1 cellular context compared by ENCODE assay signal in the genomic region with DNA sequence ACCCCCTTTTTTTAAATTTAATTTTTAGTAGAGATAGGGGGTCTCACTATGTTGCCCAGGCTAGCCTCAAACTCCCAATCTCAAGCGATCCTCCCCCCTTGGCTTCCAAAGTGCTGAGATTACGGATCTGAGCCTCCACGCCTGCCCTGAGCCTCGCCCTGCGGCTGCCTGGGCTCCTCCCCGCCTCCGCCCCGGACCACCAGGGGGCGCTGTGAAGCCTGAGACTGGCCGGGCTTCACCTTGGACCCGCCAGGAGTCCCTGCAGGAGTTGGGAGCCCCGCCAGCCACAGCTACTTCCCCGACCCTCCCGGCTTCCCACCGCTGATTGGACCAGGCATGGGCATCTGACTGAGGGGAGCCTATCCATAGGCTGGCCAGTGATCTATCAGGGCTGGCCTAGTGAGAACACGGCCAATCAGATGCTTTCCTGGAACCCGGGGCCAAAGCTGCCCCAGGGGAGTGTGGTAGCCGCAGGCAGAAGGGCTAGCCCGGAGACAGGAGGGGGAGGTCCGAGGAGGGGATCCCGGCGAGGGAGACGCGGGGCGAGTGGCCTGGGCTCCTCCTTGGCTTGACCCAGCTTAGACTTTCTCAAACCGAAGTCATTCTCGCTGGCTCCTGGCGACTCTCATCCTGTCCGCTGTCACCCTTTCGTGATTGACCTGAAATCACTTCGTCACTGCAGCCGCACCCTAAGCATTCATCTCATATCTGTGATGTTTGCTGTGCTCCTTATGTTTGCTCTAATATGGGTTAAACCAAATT.
A peak's percentile ranks its signal among the peaks of the same experiment; 100 is the strongest.
TF ChIP-seq lines count a peak whose summit lies in the region.

No MANE protein-coding gene starts in this region.

TF ChIP-seq in HepG2, 621 proteins besides CTCF, POLR2A, EP300 and RAD21 (continued from another document and continues in another):
- no peak for TF ChIP-seq DR1 (CRISPR knock-in tag; IDR thresholded peaks at IDR 0.05)
- TF ChIP-seq, protein P1, sequence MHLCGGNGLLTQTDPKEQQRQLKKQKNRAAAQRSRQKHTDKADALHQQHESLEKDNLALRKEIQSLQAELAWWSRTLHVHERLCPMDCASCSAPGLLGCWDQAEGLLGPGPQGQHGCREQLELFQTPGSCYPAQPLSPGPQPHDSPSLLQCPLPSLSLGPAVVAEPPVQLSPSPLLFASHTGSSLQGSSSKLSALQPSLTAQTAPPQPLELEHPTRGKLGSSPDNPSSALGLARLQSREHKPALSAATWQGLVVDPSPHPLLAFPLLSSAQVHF (CRISPR knock-in tag; IDR thresholded peaks at IDR 0.05), result no peak
- TF ChIP-seq, protein P2, sequence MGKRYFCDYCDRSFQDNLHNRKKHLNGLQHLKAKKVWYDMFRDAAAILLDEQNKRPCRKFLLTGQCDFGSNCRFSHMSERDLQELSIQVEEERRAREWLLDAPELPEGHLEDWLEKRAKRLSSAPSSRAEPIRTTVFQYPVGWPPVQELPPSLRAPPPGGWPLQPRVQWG (CRISPR knock-in tag; IDR thresholded peaks at IDR 0.05; ENCODE audit: borderline replicate concordance, low read depth), result no peak
- TF ChIP-seq ZFAT (CRISPR knock-in tag; conservative IDR thresholded peaks at IDR 0.05), result no peak
- no peak for TF ChIP-seq MAF1 (CRISPR knock-in tag; IDR thresholded peaks at IDR 0.05; ENCODE audit: borderline replicate concordance)
- TF ChIP-seq RARG (CRISPR knock-in tag; IDR thresholded peaks at IDR 0.05; ENCODE audit: low read depth), result no peak
- TF ChIP-seq SRY (CRISPR knock-in tag; IDR thresholded peaks at IDR 0.05), result no peak
- TF ChIP-seq, protein P3, sequence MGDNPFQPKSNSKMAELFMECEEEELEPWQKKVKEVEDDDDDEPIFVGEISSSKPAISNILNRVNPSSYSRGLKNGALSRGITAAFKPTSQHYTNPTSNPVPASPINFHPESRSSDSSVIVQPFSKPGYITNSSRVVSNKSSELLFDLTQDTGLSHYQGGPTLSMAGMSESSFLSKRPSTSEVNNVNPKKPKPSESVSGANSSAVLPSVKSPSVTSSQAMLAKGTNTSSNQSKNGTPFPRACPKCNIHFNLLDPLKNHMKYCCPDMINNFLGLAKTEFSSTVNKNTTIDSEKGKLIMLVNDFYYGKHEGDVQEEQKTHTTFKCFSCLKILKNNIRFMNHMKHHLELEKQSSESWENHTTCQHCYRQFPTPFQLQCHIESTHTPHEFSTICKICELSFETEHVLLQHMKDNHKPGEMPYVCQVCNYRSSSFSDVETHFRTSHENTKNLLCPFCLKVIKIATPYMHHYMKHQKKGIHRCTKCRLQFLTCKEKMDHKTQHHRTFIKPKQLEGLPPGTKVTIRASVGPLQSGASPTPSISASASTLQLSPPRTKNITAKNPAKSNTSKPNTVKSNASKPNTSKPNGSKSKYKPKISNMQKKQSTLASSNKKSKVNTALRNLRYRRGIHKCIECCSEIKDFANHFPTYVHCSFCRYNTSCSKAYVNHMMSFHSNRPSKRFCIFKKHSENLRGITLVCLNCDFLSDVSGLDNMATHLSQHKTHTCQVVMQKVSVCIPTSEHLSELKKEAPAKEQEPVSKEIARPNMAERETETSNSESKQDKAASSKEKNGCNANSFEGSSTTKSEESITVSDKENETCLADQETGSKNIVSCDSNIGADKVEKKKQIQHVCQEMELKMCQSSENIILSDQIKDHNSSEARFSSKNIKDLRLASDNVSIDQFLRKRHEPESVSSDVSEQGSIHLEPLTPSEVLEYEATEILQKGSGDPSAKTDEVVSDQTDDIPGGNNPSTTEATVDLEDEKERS (CRISPR knock-in tag; IDR thresholded peaks at IDR 0.05), result no peak
- TF ChIP-seq, protein P4, sequence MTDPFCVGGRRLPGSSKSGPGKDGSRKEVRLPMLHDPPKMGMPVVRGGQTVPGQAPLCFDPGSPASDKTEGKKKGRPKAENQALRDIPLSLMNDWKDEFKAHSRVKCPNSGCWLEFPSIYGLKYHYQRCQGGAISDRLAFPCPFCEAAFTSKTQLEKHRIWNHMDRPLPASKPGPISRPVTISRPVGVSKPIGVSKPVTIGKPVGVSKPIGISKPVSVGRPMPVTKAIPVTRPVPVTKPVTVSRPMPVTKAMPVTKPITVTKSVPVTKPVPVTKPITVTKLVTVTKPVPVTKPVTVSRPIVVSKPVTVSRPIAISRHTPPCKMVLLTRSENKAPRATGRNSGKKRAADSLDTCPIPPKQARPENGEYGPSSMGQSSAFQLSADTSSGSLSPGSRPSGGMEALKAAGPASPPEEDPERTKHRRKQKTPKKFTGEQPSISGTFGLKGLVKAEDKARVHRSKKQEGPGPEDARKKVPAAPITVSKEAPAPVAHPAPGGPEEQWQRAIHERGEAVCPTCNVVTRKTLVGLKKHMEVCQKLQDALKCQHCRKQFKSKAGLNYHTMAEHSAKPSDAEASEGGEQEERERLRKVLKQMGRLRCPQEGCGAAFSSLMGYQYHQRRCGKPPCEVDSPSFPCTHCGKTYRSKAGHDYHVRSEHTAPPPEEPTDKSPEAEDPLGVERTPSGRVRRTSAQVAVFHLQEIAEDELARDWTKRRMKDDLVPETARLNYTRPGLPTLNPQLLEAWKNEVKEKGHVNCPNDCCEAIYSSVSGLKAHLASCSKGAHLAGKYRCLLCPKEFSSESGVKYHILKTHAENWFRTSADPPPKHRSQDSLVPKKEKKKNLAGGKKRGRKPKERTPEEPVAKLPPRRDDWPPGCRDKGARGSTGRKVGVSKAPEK (CRISPR knock-in tag; IDR thresholded peaks at IDR 0.05; ENCODE audit: borderline replicate concordance), result no peak
- TF ChIP-seq, protein P5, sequence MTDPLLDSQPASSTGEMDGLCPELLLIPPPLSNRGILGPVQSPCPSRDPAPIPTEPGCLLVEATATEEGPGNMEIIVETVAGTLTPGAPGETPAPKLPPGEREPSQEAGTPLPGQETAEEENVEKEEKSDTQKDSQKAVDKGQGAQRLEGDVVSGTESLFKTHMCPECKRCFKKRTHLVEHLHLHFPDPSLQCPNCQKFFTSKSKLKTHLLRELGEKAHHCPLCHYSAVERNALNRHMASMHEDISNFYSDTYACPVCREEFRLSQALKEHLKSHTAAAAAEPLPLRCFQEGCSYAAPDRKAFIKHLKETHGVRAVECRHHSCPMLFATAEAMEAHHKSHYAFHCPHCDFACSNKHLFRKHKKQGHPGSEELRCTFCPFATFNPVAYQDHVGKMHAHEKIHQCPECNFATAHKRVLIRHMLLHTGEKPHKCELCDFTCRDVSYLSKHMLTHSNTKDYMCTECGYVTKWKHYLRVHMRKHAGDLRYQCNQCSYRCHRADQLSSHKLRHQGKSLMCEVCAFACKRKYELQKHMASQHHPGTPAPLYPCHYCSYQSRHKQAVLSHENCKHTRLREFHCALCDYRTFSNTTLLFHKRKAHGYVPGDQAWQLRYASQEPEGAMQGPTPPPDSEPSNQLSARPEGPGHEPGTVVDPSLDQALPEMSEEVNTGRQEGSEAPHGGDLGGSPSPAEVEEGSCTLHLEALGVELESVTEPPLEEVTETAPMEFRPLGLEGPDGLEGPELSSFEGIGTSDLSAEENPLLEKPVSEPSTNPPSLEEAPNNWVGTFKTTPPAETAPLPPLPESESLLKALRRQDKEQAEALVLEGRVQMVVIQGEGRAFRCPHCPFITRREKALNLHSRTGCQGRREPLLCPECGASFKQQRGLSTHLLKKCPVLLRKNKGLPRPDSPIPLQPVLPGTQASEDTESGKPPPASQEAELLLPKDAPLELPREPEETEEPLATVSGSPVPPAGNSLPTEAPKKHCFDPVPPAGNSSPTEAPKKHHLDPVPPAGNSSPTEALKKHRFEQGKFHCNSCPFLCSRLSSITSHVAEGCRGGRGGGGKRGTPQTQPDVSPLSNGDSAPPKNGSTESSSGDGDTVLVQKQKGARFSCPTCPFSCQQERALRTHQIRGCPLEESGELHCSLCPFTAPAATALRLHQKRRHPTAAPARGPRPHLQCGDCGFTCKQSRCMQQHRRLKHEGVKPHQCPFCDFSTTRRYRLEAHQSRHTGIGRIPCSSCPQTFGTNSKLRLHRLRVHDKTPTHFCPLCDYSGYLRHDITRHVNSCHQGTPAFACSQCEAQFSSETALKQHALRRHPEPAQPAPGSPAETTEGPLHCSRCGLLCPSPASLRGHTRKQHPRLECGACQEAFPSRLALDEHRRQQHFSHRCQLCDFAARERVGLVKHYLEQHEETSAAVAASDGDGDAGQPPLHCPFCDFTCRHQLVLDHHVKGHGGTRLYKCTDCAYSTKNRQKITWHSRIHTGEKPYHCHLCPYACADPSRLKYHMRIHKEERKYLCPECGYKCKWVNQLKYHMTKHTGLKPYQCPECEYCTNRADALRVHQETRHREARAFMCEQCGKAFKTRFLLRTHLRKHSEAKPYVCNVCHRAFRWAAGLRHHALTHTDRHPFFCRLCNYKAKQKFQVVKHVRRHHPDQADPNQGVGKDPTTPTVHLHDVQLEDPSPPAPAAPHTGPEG (CRISPR knock-in tag; IDR thresholded peaks at IDR 0.05), result no peak
- TF ChIP-seq ZNF749 (CRISPR knock-in tag; IDR thresholded peaks at IDR 0.05; ENCODE audit: borderline replicate concordance), result no peak
- TF ChIP-seq NFKBIZ (CRISPR knock-in tag; IDR thresholded peaks at IDR 0.05), result peak; percentile 23; the same call in 1 of the 2 replicates
- peak; percentile 73 for TF ChIP-seq XRCC5 (optimal IDR thresholded peaks at IDR 0.05; ENCODE audit: low read length)
- peak; percentile 85 for TF ChIP-seq KDM3A (CRISPR knock-in tag; IDR thresholded peaks at IDR 0.05; ENCODE audit: low read depth)
- no peak for TF ChIP-seq ZNF446 (CRISPR knock-in tag; IDR thresholded peaks at IDR 0.05)
- TF ChIP-seq, protein P6, sequence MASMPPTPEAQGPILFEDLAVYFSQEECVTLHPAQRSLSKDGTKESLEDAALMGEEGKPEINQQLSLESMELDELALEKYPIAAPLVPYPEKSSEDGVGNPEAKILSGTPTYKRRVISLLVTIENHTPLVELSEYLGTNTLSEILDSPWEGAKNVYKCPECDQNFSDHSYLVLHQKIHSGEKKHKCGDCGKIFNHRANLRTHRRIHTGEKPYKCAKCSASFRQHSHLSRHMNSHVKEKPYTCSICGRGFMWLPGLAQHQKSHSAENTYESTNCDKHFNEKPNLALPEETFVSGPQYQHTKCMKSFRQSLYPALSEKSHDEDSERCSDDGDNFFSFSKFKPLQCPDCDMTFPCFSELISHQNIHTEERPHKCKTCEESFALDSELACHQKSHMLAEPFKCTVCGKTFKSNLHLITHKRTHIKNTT (CRISPR knock-in tag; IDR thresholded peaks at IDR 0.05), result no peak
- peak; percentile 66; the same call in 1 of the 2 replicates for TF ChIP-seq SMC3 (IDR thresholded peaks at IDR 0.05; ENCODE audit: low read length)
- TF ChIP-seq ZNF713 (CRISPR knock-in tag; IDR thresholded peaks at IDR 0.05), result no peak
- TF ChIP-seq NR2F2 (IDR thresholded peaks at IDR 0.05; ENCODE audit: borderline replicate concordance, low read depth), result no peak
- TF ChIP-seq, protein P7, sequence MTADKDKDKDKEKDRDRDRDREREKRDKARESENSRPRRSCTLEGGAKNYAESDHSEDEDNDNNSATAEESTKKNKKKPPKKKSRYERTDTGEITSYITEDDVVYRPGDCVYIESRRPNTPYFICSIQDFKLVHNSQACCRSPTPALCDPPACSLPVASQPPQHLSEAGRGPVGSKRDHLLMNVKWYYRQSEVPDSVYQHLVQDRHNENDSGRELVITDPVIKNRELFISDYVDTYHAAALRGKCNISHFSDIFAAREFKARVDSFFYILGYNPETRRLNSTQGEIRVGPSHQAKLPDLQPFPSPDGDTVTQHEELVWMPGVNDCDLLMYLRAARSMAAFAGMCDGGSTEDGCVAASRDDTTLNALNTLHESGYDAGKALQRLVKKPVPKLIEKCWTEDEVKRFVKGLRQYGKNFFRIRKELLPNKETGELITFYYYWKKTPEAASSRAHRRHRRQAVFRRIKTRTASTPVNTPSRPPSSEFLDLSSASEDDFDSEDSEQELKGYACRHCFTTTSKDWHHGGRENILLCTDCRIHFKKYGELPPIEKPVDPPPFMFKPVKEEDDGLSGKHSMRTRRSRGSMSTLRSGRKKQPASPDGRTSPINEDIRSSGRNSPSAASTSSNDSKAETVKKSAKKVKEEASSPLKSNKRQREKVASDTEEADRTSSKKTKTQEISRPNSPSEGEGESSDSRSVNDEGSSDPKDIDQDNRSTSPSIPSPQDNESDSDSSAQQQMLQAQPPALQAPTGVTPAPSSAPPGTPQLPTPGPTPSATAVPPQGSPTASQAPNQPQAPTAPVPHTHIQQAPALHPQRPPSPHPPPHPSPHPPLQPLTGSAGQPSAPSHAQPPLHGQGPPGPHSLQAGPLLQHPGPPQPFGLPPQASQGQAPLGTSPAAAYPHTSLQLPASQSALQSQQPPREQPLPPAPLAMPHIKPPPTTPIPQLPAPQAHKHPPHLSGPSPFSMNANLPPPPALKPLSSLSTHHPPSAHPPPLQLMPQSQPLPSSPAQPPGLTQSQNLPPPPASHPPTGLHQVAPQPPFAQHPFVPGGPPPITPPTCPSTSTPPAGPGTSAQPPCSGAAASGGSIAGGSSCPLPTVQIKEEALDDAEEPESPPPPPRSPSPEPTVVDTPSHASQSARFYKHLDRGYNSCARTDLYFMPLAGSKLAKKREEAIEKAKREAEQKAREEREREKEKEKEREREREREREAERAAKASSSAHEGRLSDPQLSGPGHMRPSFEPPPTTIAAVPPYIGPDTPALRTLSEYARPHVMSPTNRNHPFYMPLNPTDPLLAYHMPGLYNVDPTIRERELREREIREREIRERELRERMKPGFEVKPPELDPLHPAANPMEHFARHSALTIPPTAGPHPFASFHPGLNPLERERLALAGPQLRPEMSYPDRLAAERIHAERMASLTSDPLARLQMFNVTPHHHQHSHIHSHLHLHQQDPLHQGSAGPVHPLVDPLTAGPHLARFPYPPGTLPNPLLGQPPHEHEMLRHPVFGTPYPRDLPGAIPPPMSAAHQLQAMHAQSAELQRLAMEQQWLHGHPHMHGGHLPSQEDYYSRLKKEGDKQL (CRISPR knock-in tag; IDR thresholded peaks at IDR 0.05; ENCODE audit: low read depth), result no peak
- peak; percentile 35 for TF ChIP-seq ZEB1 (IDR thresholded peaks at IDR 0.05; ENCODE audit: insufficient replicate concordance, low read depth)
- 0 out of 2 replicates have a peak, but pooled peaks have one; percentile 38 for TF ChIP-seq ISL2 (CRISPR knock-in tag; IDR thresholded peaks at IDR 0.05)
- no peak for TF ChIP-seq MLLT10 (CRISPR knock-in tag; IDR thresholded peaks at IDR 0.05)
- no peak for TF ChIP-seq SRSF9 (IDR thresholded peaks at IDR 0.05; ENCODE audit: borderline replicate concordance, insufficient read depth, low read depth, low read length, poor library complexity, severe bottlenecking)
- no peak for TF ChIP-seq ADNP (CRISPR knock-in tag; IDR thresholded peaks at IDR 0.05)
- TF ChIP-seq SIN3B (IDR thresholded peaks at IDR 0.05; ENCODE audit: low read length), result no peak
- TF ChIP-seq, protein P8, sequence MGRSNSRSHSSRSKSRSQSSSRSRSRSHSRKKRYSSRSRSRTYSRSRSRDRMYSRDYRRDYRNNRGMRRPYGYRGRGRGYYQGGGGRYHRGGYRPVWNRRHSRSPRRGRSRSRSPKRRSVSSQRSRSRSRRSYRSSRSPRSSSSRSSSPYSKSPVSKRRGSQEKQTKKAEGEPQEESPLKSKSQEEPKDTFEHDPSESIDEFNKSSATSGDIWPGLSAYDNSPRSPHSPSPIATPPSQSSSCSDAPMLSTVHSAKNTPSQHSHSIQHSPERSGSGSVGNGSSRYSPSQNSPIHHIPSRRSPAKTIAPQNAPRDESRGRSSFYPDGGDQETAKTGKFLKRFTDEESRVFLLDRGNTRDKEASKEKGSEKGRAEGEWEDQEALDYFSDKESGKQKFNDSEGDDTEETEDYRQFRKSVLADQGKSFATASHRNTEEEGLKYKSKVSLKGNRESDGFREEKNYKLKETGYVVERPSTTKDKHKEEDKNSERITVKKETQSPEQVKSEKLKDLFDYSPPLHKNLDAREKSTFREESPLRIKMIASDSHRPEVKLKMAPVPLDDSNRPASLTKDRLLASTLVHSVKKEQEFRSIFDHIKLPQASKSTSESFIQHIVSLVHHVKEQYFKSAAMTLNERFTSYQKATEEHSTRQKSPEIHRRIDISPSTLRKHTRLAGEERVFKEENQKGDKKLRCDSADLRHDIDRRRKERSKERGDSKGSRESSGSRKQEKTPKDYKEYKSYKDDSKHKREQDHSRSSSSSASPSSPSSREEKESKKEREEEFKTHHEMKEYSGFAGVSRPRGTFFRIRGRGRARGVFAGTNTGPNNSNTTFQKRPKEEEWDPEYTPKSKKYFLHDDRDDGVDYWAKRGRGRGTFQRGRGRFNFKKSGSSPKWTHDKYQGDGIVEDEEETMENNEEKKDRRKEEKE (IDR thresholded peaks at IDR 0.05), result no peak
- TF ChIP-seq HMGA1 (CRISPR knock-in tag; conservative IDR thresholded peaks at IDR 0.05), result no peak
- no peak; the same call in 1 of the 2 replicates for TF ChIP-seq ZNF607 (CRISPR knock-in tag; IDR thresholded peaks at IDR 0.05; ENCODE audit: borderline replicate concordance)
- 0 out of 2 replicates have a peak, but pooled peaks have one; percentile 43 for TF ChIP-seq MXD4 (CRISPR knock-in tag; IDR thresholded peaks at IDR 0.05)
